ENCODE assay signal across 8 cellular contexts in genomic region chr19:20039203-20039723, GRCh38. TPM values are rescaled to one million over a fixed set of nuclear protein-coding genes. Genes with fewer than 3 reads are reported as not detected.
DNase-seq lines count a peak whose midpoint lies in the region; ATAC-seq and TF ChIP-seq lines count a peak whose summit lies in the region.

Gene ZNF682, minus strand, starts transcription at chr19:20039505. Its CDS starts 160 bp downstream, at chr19:20039345.

- peaks cover 4% of the 10 kb centered on the region for H3K27me3 ChIP-seq in CD4-positive, alpha-beta T cell (ENCODE audit: control insufficient read depth, insufficient read depth, low read length)

- DNase-seq in CD4-positive, alpha-beta T cell: peak; percentile 89 to 95 (median 91)
- DNase-seq in HPDE6-E6E7 (ENCODE audit: extremely low spot score): peak; percentile 91
- DNase-seq in RPMI7951 (ENCODE audit: low read depth): peak; percentile 94
- peak; percentile 61 for DNase-seq in activated gamma-delta T cell (lab: John Stamatoyannopoulos, UW)
- peak; percentile 84 to 96 for DNase-seq in foreskin fibroblast
- DNase-seq in nephron progenitor cell: peak; percentile 96
- peak; percentile 95 for DNase-seq in stimulated activated naive CD8-positive, alpha-beta T cell treated with anti-CD3 and anti-CD28 coated beads, Interleukin-15, Interleukin-2, amounts not matched to agents 100 U/mL and 50 U/mL, for 24 hours

- peak within 1 kb of the TSS; percentile 96 for H3K27ac Mint-ChIP-seq in CD4-positive, alpha-beta T cell
- peak within 1 kb of the TSS; percentile 100 for H3K27ac Mint-ChIP-seq in nephron progenitor cell

- CTCF ChIA-PET in CD4-positive, alpha-beta T cell (lab: Charles Lee): interaction anchor here (1.0 kb wide), 1 partner anchor 485 kb away, joined by 3 read pairs; no protein-coding TSS in a partner anchor

- H3K36me3 Mint-ChIP-seq in CD4-positive, alpha-beta T cell (ENCODE audit: low read depth): peaks cover 17% of the 10 kb centered on the region
- H3K36me3 Mint-ChIP-seq in nephron progenitor cell (ENCODE audit: low read depth): peaks cover 51% of the 10 kb centered on the region

- peaks cover 19% of the 10 kb centered on the region for H3K4me1 Mint-ChIP-seq in CD4-positive, alpha-beta T cell (ENCODE audit: low read depth)
- H3K4me1 Mint-ChIP-seq in nephron progenitor cell: peaks cover 20% of the 10 kb centered on the region

- TF ChIP-seq CTCF in CD4-positive, alpha-beta T cell (IDR thresholded peaks at IDR 0.05): no peak
- no peak for TF ChIP-seq CTCF in foreskin fibroblast (IDR thresholded peaks at IDR 0.05; ENCODE audit: low read depth, low read length)
- no peak for TF ChIP-seq CTCF in nephron progenitor cell (IDR thresholded peaks at IDR 0.05)

- H3K9me3 Mint-ChIP-seq in CD4-positive, alpha-beta T cell: no peaks in the 10 kb centered on the region
- peaks cover 55% of the 10 kb centered on the region for H3K9me3 Mint-ChIP-seq in nephron progenitor cell

- H3K27me3 Mint-ChIP-seq in CD4-positive, alpha-beta T cell: peaks cover 5% of the 10 kb centered on the region
- H3K27me3 Mint-ChIP-seq in nephron progenitor cell (ENCODE audit: low read depth, poor library complexity): peaks cover 3% of the 10 kb centered on the region

- H3K9me3 ChIP-seq in CD4-positive, alpha-beta T cell (ENCODE audit: control insufficient read depth, low read length): no peaks in the 10 kb centered on the region

- ATAC-seq in CD4-positive, alpha-beta T cell (ENCODE audit: poor library complexity): peak; percentile 98
- peak; percentile 98 for ATAC-seq in GM19463 (IDR thresholded peaks at IDR 0.05; ENCODE audit: unreplicated experiment)
- ATAC-seq in stimulated activated naive CD8-positive, alpha-beta T cell treated with anti-CD3 and anti-CD28 coated beads, Interleukin-15, Interleukin-2, amounts not matched to agents 100 U/mL and 50 U/mL, for 24 hours: peak; percentile 99

- POLR2A ChIA-PET in CD4-positive, alpha-beta T cell (lab: Charles Lee): interaction anchor here (0.5 to 2.5 kb wide), 26 partner anchors 13 to 1530 kb away, joined by 3 to 49 read pairs (median 5); partner anchors contain the start of genes ZNF101, ZNF14, ZNF253 and ZNF429

- H3K4me3 Mint-ChIP-seq in CD4-positive, alpha-beta T cell: peak within 1 kb of the TSS; percentile 98
- H3K4me3 Mint-ChIP-seq in nephron progenitor cell: peak within 1 kb of the TSS; percentile 94

- intact Hi-C loops in CD4-positive, alpha-beta T cell (cut with DNase I, micrococcal nuclease): loop anchor here (1.0 to 10.0 kb wide), 4 partner anchors 14 to 1796 kb away; partner anchors contain the start of genes ZNF43 (in 1 of the 2), ZNF486 (in 1 of the 2) and ZNF90 (in 1 of the 2)

- H3K27ac ChIP-seq in CD4-positive, alpha-beta T cell (ENCODE audit: low read depth, low read length): peak within 1 kb of the TSS; percentile 72

- peak within 1 kb of the TSS; percentile 90 to 96 for H3K4me3 ChIP-seq in foreskin fibroblast (ENCODE audit: low read depth in 1 of 2, low read length in 2 of 2)

RNA-seq across cellular contexts. Expression of gene ZNF682, which starts in this region (rescaled TPM):
- total RNA-seq in CD4-positive, alpha-beta T cell: 10 to 100 TPM; 12.5 to 16.0 TPM
- 2.4 TPM in 2 replicates for total RNA-seq in RPMI7951 (2014; rRNA removed; shearing (Covaris generic))

Comparison
In these comparisons a context has a peak if more than half of its experiments do, and no peak if none do; other contexts are left out.
1. Peak in every context shown above with its lines: DNase-seq, ATAC-seq, H3K4me3 ChIP-seq and H3K27ac ChIP-seq.